ENCODE assay signal across 8 cellular contexts in genomic region chr15:60932051-60932915, GRCh38.
DNase-seq lines count a peak whose midpoint lies in the region; ATAC-seq and FAIRE-seq lines count a peak whose summit lies in the region.

No MANE protein-coding gene starts in this region.

- intact Hi-C loops in Right ventricle myocardium superior (cut with DNase I), result no loop called here
- intact Hi-C loops in Right ventricle myocardium inferior (cut with DNase I), result no loop called here
- intact Hi-C loops in left ventricle myocardium superior (cut with micrococcal nuclease), result no loop called here

- FAIRE-seq in GM19239 (lab: Jason Lieb, UNC), result no peak

- DNase-seq in Right ventricle myocardium superior (peak; percentile 43), Right ventricle myocardium inferior (ENCODE audit: missing footprints) (no peak), activated T-cell treated with anti-CD3 and anti-CD28 coated beads for 4 hours (peak; percentile 31), left ventricle myocardium superior (peak; percentile 36), GM19239 (ENCODE audit: insufficient read length, low spot score) (no peak)
- peak; percentile 30 to 58 (median 46) for DNase-seq in stimulated activated CD4-positive, alpha-beta T cell treated with anti-CD3 and anti-CD28 coated beads, TNF-alpha, amount 100 ng/mL, for 48 hours (ENCODE audit: low read depth in 3 of 3)

- ATAC-seq in Right ventricle myocardium superior (ENCODE audit: poor library complexity), result peak; percentile 57
- ATAC-seq in Right ventricle myocardium inferior, result no peak
- ATAC-seq in left ventricle myocardium superior, result peak; percentile 48
- no peak for ATAC-seq in GM19397 (IDR thresholded peaks at IDR 0.05; ENCODE audit: unreplicated experiment)
- ATAC-seq in HG02884 (IDR thresholded peaks at IDR 0.05; ENCODE audit: unreplicated experiment), result no peak

Comparison
In these comparisons a context has a peak if more than half of its experiments do, and no peak if none do; other contexts are left out.
1. ATAC-seq: peak in Right ventricle myocardium superior (single experiment) and left ventricle myocardium superior (single experiment); none in Right ventricle myocardium inferior (single experiment), GM19397 (single experiment) and HG02884 (single experiment).
2. DNase-seq: peak in Right ventricle myocardium superior (single experiment), activated T-cell treated with anti-CD3 and anti-CD28 coated beads for 4 hours (single experiment), left ventricle myocardium superior (single experiment) and stimulated activated CD4-positive, alpha-beta T cell treated with anti-CD3 and anti-CD28 coated beads, TNF-alpha, amount 100 ng/mL, for 48 hours (3 of 3); none in Right ventricle myocardium inferior (single experiment) and GM19239 (single experiment).